14 cellular contexts compared by ENCODE assay signal in the genomic region with DNA sequence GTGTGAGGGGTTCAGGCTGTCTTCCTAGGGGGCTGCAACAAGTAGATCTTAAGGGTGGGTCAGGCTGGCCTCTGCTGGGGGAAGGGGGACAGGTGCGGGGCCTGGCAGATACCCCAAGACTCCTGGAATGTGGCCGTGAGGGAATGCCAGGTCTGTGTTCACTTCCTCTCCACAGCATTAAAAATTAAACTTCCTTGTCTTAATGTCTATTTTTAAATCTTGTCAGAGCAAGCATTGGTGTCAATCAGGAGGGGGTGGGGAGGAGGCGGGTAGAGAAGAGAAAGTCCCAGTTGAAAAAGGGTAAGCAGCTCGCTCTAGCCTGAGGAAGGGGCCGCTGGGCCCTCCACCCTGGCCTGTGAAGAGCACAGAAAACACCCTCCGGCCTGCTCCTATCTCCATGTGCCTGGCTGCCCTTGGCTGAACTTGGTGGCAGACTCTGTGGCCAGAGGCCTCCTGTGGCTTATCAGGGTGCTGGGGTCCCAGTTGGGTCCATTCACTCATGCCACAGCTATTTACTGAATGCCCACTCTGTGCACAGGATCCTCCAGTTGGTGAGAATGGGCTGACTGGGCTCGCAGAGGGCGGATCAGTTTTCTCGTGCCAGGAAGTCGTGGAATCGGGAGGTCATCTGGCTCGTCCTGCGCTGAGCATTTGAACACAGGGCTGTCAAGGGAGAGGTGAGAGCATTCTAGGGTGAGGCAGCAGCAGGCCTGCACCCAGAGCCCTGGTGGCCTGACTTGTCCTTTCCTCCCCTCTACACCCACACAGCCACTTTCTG.
DNase-seq lines count a peak whose midpoint lies in the region; ATAC-seq and TF ChIP-seq lines count a peak whose summit lies in the region.
"Had no signal": no experiment of that assay in that cellular context is flagged by ENCODE, and none has a peak within 500 bp of the region (broad histone marks: within the 10 kb centered on the region; RNA-seq: fewer than 3 reads in every experiment).

No MANE protein-coding gene starts in this region.

- DNase-seq in LHCN-M2 (ENCODE audit: low read depth): peak; percentile 60
- no peak for DNase-seq in chondrocyte (ENCODE audit: low spot score)
- no peak for DNase-seq in left lobe of liver (ENCODE audit: low spot score)
- DNase-seq in type B pancreatic cell (ENCODE audit: extremely low spot score, unreplicated experiment): no peak
- no peak for DNase-seq in MM.1S
- DNase-seq in DMS 273 (lab: John Stamatoyannopoulos, UW; ENCODE audit: unreplicated experiment): no peak
- DNase-seq in activated T-cell treated with anti-CD3 and anti-CD28 coated beads, Interleukin-2, amount 50 U/mL, for 48 hours: no peak
- DNase-seq: activated CD4-positive, alpha-beta T cell treated with anti-CD3 and anti-CD28 coated beads, Interleukin-2, amount 10 ng/mL, durations not matched to agents 7 days and 5 days; activated naive CD8-positive, alpha-beta T cell treated with anti-CD3 and anti-CD28 coated beads, Interleukin-2, amount 10 ng/mL, durations not matched to agents 7 days and 5 days; DMS53; Karpas-422; T1000 had no signal

- no peak overlapping the region for H3K9ac ChIP-seq in MM.1S (ENCODE audit: low read length)

- no peak overlapping the region for H3K4me2 ChIP-seq in MM.1S (ENCODE audit: low read depth, low read length)
- H3K4me2 ChIP-seq: hepatocyte had no signal

- H3K9me2 ChIP-seq in MM.1S (replicated peaks; ENCODE audit: insufficient read depth, low read length): no peaks in the 10 kb centered on the region

- no peaks in the 10 kb centered on the region for H3K36me3 ChIP-seq in MM.1S (replicated peaks; ENCODE audit: insufficient read depth, low read length)

- ATAC-seq in left lobe of liver: peak; percentile 9

- H3K9me3 Mint-ChIP-seq in chondrocyte (ENCODE audit: low read depth) (no peaks in the 10 kb centered on the region), type B pancreatic cell (no peaks in the 10 kb centered on the region)
- H3K9me3 Mint-ChIP-seq: activated CD4-positive, alpha-beta T cell treated with anti-CD3 and anti-CD28 coated beads, Interleukin-2, amount 10 ng/mL, durations not matched to agents 7 days and 5 days; activated naive CD8-positive, alpha-beta T cell treated with anti-CD3 and anti-CD28 coated beads, Interleukin-2, amount 10 ng/mL, durations not matched to agents 7 days and 5 days had no signal

- peaks cover 93% of the 10 kb centered on the region for H3K27me3 ChIP-seq in MM.1S (replicated peaks; ENCODE audit: insufficient read depth, low read length)

- H4K20me1 ChIP-seq in MM.1S (ENCODE audit: insufficient read depth, low read length): no peaks in the 10 kb centered on the region

- no peaks in the 10 kb centered on the region for H3K4me1 ChIP-seq in MM.1S (ENCODE audit: low read length)

- no peaks in the 10 kb centered on the region for H3K27me3 Mint-ChIP-seq in chondrocyte (ENCODE audit: low read depth)
- peaks cover 33% of the 10 kb centered on the region for H3K27me3 Mint-ChIP-seq in type B pancreatic cell

- no peaks in the 10 kb centered on the region for H3K79me2 ChIP-seq in MM.1S (ENCODE audit: low read length)

- H3K4me1 Mint-ChIP-seq in chondrocyte (ENCODE audit: low read depth) (peaks cover 53% of the 10 kb centered on the region), type B pancreatic cell (ENCODE audit: unreplicated experiment) (peaks cover 36% of the 10 kb centered on the region)

- H2AFZ ChIP-seq in MM.1S (ENCODE audit: low read length): no peak overlapping the region
- H2AFZ ChIP-seq: hepatocyte had no signal

- H3K4me3 ChIP-seq in MM.1S (ENCODE audit: low read length): no peak overlapping the region
- H3K4me3 ChIP-seq: hepatocyte had no signal

- TF ChIP-seq CTCF in chondrocyte (IDR thresholded peaks at IDR 0.05): no peak
- no peak for TF ChIP-seq CTCF in type B pancreatic cell (conservative IDR thresholded peaks at IDR 0.05)
- no peak for TF ChIP-seq CTCF in MM.1S (IDR thresholded peaks at IDR 0.05; ENCODE audit: low read length)

- H3K36me3 Mint-ChIP-seq in chondrocyte (ENCODE audit: low read depth) (peaks cover 3% of the 10 kb centered on the region), type B pancreatic cell (peaks cover 9% of the 10 kb centered on the region)
- H3K36me3 Mint-ChIP-seq: activated naive CD8-positive, alpha-beta T cell treated with anti-CD3 and anti-CD28 coated beads, Interleukin-2, amount 10 ng/mL, durations not matched to agents 7 days and 5 days had no signal

- no peaks in the 10 kb centered on the region for H3F3A ChIP-seq in MM.1S (ENCODE audit: insufficient read depth, low read length)

- H3K4me3 Mint-ChIP-seq in chondrocyte (ENCODE audit: unreplicated experiment): no peak overlapping the region
- H3K4me3 Mint-ChIP-seq in type B pancreatic cell: no peak overlapping the region
- H3K4me3 Mint-ChIP-seq: activated CD4-positive, alpha-beta T cell treated with anti-CD3 and anti-CD28 coated beads, Interleukin-2, amount 10 ng/mL, durations not matched to agents 7 days and 5 days; activated naive CD8-positive, alpha-beta T cell treated with anti-CD3 and anti-CD28 coated beads, Interleukin-2, amount 10 ng/mL, durations not matched to agents 7 days and 5 days had no signal

- H3K9me3 ChIP-seq in MM.1S (replicated peaks; ENCODE audit: insufficient read depth, low read length): no peaks in the 10 kb centered on the region

- H3K27ac ChIP-seq in MM.1S (ENCODE audit: low read length): no peak overlapping the region
- H3K27ac ChIP-seq: hepatocyte had no signal

- H3K27ac Mint-ChIP-seq in chondrocyte (ENCODE audit: unreplicated experiment): peak overlapping the region; percentile 68
- peak overlapping the region; percentile 48 for H3K27ac Mint-ChIP-seq in type B pancreatic cell
- H3K27ac Mint-ChIP-seq: activated CD4-positive, alpha-beta T cell treated with anti-CD3 and anti-CD28 coated beads, Interleukin-2, amount 10 ng/mL, durations not matched to agents 7 days and 5 days; activated naive CD8-positive, alpha-beta T cell treated with anti-CD3 and anti-CD28 coated beads, Interleukin-2, amount 10 ng/mL, durations not matched to agents 7 days and 5 days; progenitor cell of endocrine pancreas had no signal
